In genomic region chr16:53430363-53430762, GRCh38 we compare ENCODE assay signal across 19 cellular contexts. TPM values are rescaled to one million over a fixed set of nuclear protein-coding genes. Genes with fewer than 3 reads are reported as not detected.
A peak's percentile ranks its signal among the peaks of the same experiment; 100 is the strongest.
DNase-seq lines count a peak whose midpoint lies in the region; ATAC-seq and TF ChIP-seq lines count a peak whose summit lies in the region.
"Had no signal": no experiment of that assay in that cellular context is flagged by ENCODE, and none has a peak within 500 bp of the region (broad histone marks: within the 10 kb centered on the region; RNA-seq: fewer than 3 reads in every experiment).

No MANE protein-coding gene starts in this region.

- H3K36me3 ChIP-seq in mammary epithelial cell (ENCODE audit: insufficient read depth, low read length) (no peaks in the 10 kb centered on the region), parathyroid adenoma (ENCODE audit: control insufficient read depth, insufficient read depth, low read length) (no peaks in the 10 kb centered on the region)
- H3K36me3 ChIP-seq: BLaER1 treated with 17β-estradiol and CSF1 and Interleukin-3, amounts not matched to agents 10 nM and 100 nM had no signal

- intact Hi-C loops in mammary epithelial cell (cut with micrococcal nuclease) = loop anchor here (10.0 kb wide), 1 partner anchor 386 kb away; no protein-coding TSS in a partner anchor
- intact Hi-C loops in MCF 10A (cut with micrococcal nuclease) = loop anchor here (10.0 kb wide), 1 partner anchor 376 kb away; the partner anchor contains the start of genes CHD9 and CHD9NB

- H3K9me3 ChIP-seq in mammary epithelial cell (replicated peaks; ENCODE audit: insufficient read depth, low read length) = no peaks in the 10 kb centered on the region
- H3K9me3 ChIP-seq in parathyroid adenoma (ENCODE audit: control insufficient read depth, low read length) = no peaks in the 10 kb centered on the region

- H3K9ac ChIP-seq in mammary epithelial cell (ENCODE audit: insufficient read depth, low read length) = no peak overlapping the region
- no peak overlapping the region for H3K9ac ChIP-seq in parathyroid adenoma
- H3K9ac ChIP-seq: BLaER1 treated with 17β-estradiol and CSF1 and Interleukin-3, amounts not matched to agents 10 nM and 100 nM had no signal

- H3K4me1 ChIP-seq in mammary epithelial cell (ENCODE audit: insufficient read depth, low read length) (peaks cover 12% of the 10 kb centered on the region), parathyroid adenoma (peaks cover 7% of the 10 kb centered on the region)

- no peaks in the 10 kb centered on the region for H4K20me1 ChIP-seq in mammary epithelial cell (ENCODE audit: insufficient read depth, low read length)
- H4K20me1 ChIP-seq: BLaER1 treated with 17β-estradiol and CSF1 and Interleukin-3, amounts not matched to agents 10 nM and 100 nM had no signal

- H3K4me1 Mint-ChIP-seq in MCF 10A (ENCODE audit: insufficient read depth, unreplicated experiment) (peaks cover 15% of the 10 kb centered on the region), T-cell (peaks cover 8 to 12% (median 11%) of the 10 kb centered on the region in 3 donors)

- peak overlapping the region; percentile 14 for H2AFZ ChIP-seq in mammary epithelial cell (ENCODE audit: low read depth, low read length)
- H2AFZ ChIP-seq in parathyroid adenoma = no peak overlapping the region

- H3K27ac Mint-ChIP-seq in MCF 10A (ENCODE audit: low read depth, unreplicated experiment) (no peak overlapping the region), T-cell (no peak overlapping the region)
- H3K27ac Mint-ChIP-seq: B cell; CD8-positive, alpha-beta T cell; HFFc6 had no signal

- no peaks in the 10 kb centered on the region for H3K9me3 Mint-ChIP-seq in MCF 10A (ENCODE audit: unreplicated experiment)
- H3K9me3 Mint-ChIP-seq in T-cell = peaks cover 0 to 7% (median 5%) of the 10 kb centered on the region in 3 donors

- dilution Hi-C loops in mammary epithelial cell (cut with HindIII; ENCODE audit: low sequenced_read_pairs) = loop anchor here (5.0 kb wide), 1 partner anchor 73 kb away; no protein-coding TSS in a partner anchor

- TF ChIP-seq CTCF in mammary epithelial cell (conservative IDR thresholded peaks at IDR 0.05 in 1 of 2, IDR thresholded peaks at IDR 0.05 in 1 of 2; ENCODE audit: extremely low read depth in 1 of 2, insufficient read depth in 1 of 2, low read depth in 1 of 2, low read length in 2 of 2) = no peak
- no peak for TF ChIP-seq CTCF in MCF 10A (IDR thresholded peaks at IDR 0.05; ENCODE audit: unreplicated experiment)
- no peak for TF ChIP-seq CTCF in VCaP (conservative IDR thresholded peaks at IDR 0.05)
- TF ChIP-seq CTCF in parathyroid adenoma (IDR thresholded peaks at IDR 0.05) = no peak

- H3K36me3 Mint-ChIP-seq in MCF 10A (ENCODE audit: insufficient read depth, unreplicated experiment) (no peaks in the 10 kb centered on the region), T-cell (no peaks in the 10 kb centered on the region)

- H3K79me2 ChIP-seq in mammary epithelial cell (ENCODE audit: insufficient read depth, low read length) = peaks cover 10% of the 10 kb centered on the region
- no peaks in the 10 kb centered on the region for H3K79me2 ChIP-seq in parathyroid adenoma

- H3K4me2 ChIP-seq in mammary epithelial cell (ENCODE audit: insufficient read depth, low read depth, low read length) (no peak overlapping the region), parathyroid adenoma (ENCODE audit: low read length) (no peak overlapping the region)
- H3K4me2 ChIP-seq: BLaER1 treated with 17β-estradiol and CSF1 and Interleukin-3, amounts not matched to agents 10 nM and 100 nM had no signal

- H3K27ac ChIP-seq in mammary epithelial cell (ENCODE audit: insufficient read depth, low read depth, low read length) (no peak overlapping the region), VCaP (peak overlapping the region; percentile 59; the same call in 1 of the 2 replicates), parathyroid adenoma (peak overlapping the region; percentile 76)
- H3K27ac ChIP-seq: BLaER1 treated with 17β-estradiol and CSF1 and Interleukin-3, amounts not matched to agents 10 nM and 100 nM had no signal

- BruUV-seq in mammary epithelial cell (replicated peaks; lab: Mats Ljungman, UMichigan) (no TSS peak), MCF 10A (replicated peaks; lab: Mats Ljungman, UMichigan) (no TSS peak)

- no peak for DNase-seq in mammary epithelial cell
- no peak for DNase-seq in MCF 10A (ENCODE audit: unreplicated experiment)
- no peak for DNase-seq in T-cell
- DNase-seq: CD8-positive, alpha-beta T cell; COR-L47; DMS 273 treated with DMSO at 0.1 percent for 48 hours; DMS53; DND-41; EL; GOT3; H7; HFFc6 had no signal

- POLR2A ChIA-PET in MCF 10A (lab: Yijun Ruan, JAX) = interaction anchor here (0.6 to 2.0 kb wide), 4 partner anchors 48 to 339 kb away, joined by 3 to 11 read pairs (median 5); no protein-coding TSS in a partner anchor
- POLR2A ChIA-PET in T-cell (lab: Charles Lee) = no interaction called here

- in situ Hi-C loops in mammary epithelial cell (cut with MboI; ENCODE audit: low sequenced_read_pairs in 2 of 2) = no loop called here

- H3K4me3 ChIP-seq in mammary epithelial cell (replicated peaks in 1 of 3; ENCODE audit: insufficient read depth in 1 of 3, low read depth in 2 of 3, low read length in 3 of 3) (no peak overlapping the region), parathyroid adenoma (ENCODE audit: low read depth, low read length) (no peak overlapping the region)
- H3K4me3 ChIP-seq: BLaER1 treated with 17β-estradiol and CSF1 and Interleukin-3, amounts not matched to agents 10 nM and 100 nM had no signal

- WGBS in mammary epithelial cell (ENCODE audit: low coverage, missing lambda C conversion rate) = 0% methylated on average over 1 of the region's 1 CpG

- H3K27me3 Mint-ChIP-seq in MCF 10A (ENCODE audit: insufficient read depth, unreplicated experiment) = no peaks in the 10 kb centered on the region
- no peaks in the 10 kb centered on the region for H3K27me3 Mint-ChIP-seq in T-cell

- H3K4me3 Mint-ChIP-seq in MCF 10A (ENCODE audit: unreplicated experiment) (no peak overlapping the region), T-cell (no peak overlapping the region)
- H3K4me3 Mint-ChIP-seq: B cell; CD8-positive, alpha-beta T cell; HFFc6 had no signal

- CTCF ChIA-PET in mammary epithelial cell (lab: Charles Lee; ENCODE audit: low non-redundant PET) (no interaction called here), MCF 10A (lab: Yijun Ruan, JAX) (no interaction called here), T-cell (lab: Charles Lee) (no interaction called here)

- no peaks in the 10 kb centered on the region for H3K27me3 ChIP-seq in mammary epithelial cell (ENCODE audit: insufficient read depth, low read length)
- no peaks in the 10 kb centered on the region for H3K27me3 ChIP-seq in parathyroid adenoma (ENCODE audit: control insufficient read depth, insufficient read depth, low read length)
- H3K27me3 ChIP-seq: BLaER1 treated with 17β-estradiol and CSF1 and Interleukin-3, amounts not matched to agents 10 nM and 100 nM had no signal

- ATAC-seq in HG02588 (IDR thresholded peaks at IDR 0.05; ENCODE audit: unreplicated experiment) = no peak
- no peak for ATAC-seq in GM18867 (IDR thresholded peaks at IDR 0.05; ENCODE audit: unreplicated experiment)
- no peak for ATAC-seq in T-cell (replicated peaks in 1 of 4)
- ATAC-seq: CD8-positive, alpha-beta T cell; HCT116 had no signal

RNA-seq across cellular contexts. Expression of gene RBL2, which starts 3.9 kb away (rescaled TPM):
- total RNA-seq in mammary epithelial cell (10 to 100 TPM; 33.3 to 45.2 TPM), MCF 10A (2022) (26.1 and 28.5 TPM in 2 replicates), T-cell (100 to 1,000 TPM; 193 to 366 (median 261) TPM)
- polyA plus RNA-seq in mammary epithelial cell = 22.9 TPM
- 15.0 TPM for polyA minus RNA-seq in mammary epithelial cell
